ENCODE assay signal across 17 cellular contexts in genomic region chr14:69270795-69271708, GRCh38. TPM values are rescaled to one million over a fixed set of nuclear protein-coding genes. Genes with fewer than 3 reads are reported as not detected.
DNase-seq lines count a peak whose midpoint lies in the region; TF ChIP-seq lines count a peak whose summit lies in the region.
"Had no signal": no experiment of that assay in that cellular context is flagged by ENCODE, and none has a peak within 500 bp of the region (broad histone marks: within the 10 kb centered on the region; RNA-seq: fewer than 3 reads in every experiment).

No MANE protein-coding gene starts in this region.

- H3K14ac ChIP-seq in neuronal stem cell (ENCODE audit: low read length): no peak overlapping the region

- no CpG with 5 or more reads among the region's 21 CpGs for WGBS in neuronal stem cell (ENCODE audit: extremely low coverage in 2 of 2, insufficient read length in 2 of 2, insufficient replicate concordance in 1 of 2), 2 donors
- 83 to 88% (median 86%) methylated on average over 21 of the region's 21 CpGs for whole genome bisulfite sequencing in stomach, 5 donors

- no peak overlapping the region for H4K91ac ChIP-seq in neuronal stem cell (ENCODE audit: low read depth, low read length, poor library complexity)

- peak overlapping the region; percentile 47 for H3K23ac ChIP-seq in neuronal stem cell (ENCODE audit: low read depth, low read length, poor library complexity)

- no peak overlapping the region for H4K8ac ChIP-seq in neuronal stem cell (ENCODE audit: low read depth, low read length)

- H3K4me1 ChIP-seq in HEK293 (ENCODE audit: control insufficient read depth, insufficient read depth, low read length) (no peaks in the 10 kb centered on the region), SJCRH30 (peaks cover 2% of the 10 kb centered on the region; the same call in 1 of the 2 replicates), neuronal stem cell (ENCODE audit: control insufficient read depth in 2 of 2, insufficient read depth in 1 of 2, low read depth in 1 of 2, low read length in 2 of 2) (peaks cover 0 to 5% of the 10 kb centered on the region in 2 donors), stomach (no peaks in the 10 kb centered on the region)
- H3K4me1 ChIP-seq: gastrocnemius medialis, testis had no signal

- no peak overlapping the region for H2AFZ ChIP-seq in neuronal stem cell (ENCODE audit: low read length)
- H2AFZ ChIP-seq: PC-9 had no signal

- H3K4me2 ChIP-seq in neuronal stem cell (ENCODE audit: insufficient read depth, low read length, poor library complexity, severe bottlenecking): no peak overlapping the region
- H3K4me2 ChIP-seq: PC-9 had no signal

- H3K9me3 ChIP-seq in HEK293 (ENCODE audit: control insufficient read depth, insufficient read depth, low read depth, low read length) (no peaks in the 10 kb centered on the region), SJCRH30 (replicated peaks) (0 out of 2 replicates have a peak, but pooled peaks cover 3% of the 10 kb centered on the region), neuronal stem cell (replicated peaks in 1 of 2; ENCODE audit: control insufficient read depth in 2 of 2, insufficient read depth in 1 of 2, low read depth in 1 of 2, low read length in 2 of 2) (peaks cover 0 to 5% of the 10 kb centered on the region in 2 donors), stomach (no peaks in the 10 kb centered on the region)
- H3K9me3 ChIP-seq: gastrocnemius medialis, ovary, testis had no signal

- no peak for TF ChIP-seq EP300 in stomach (IDR thresholded peaks at IDR 0.05)

- no peak overlapping the region for H3K9ac ChIP-seq in neuronal stem cell (ENCODE audit: low read depth, low read length, poor library complexity)

- H2BK15ac ChIP-seq in neuronal stem cell (ENCODE audit: low read length): no peak overlapping the region

- H2BK120ac ChIP-seq in neuronal stem cell (ENCODE audit: low read depth, low read length): no peak overlapping the region

- H2BK5ac ChIP-seq in neuronal stem cell (ENCODE audit: low read length): no peak overlapping the region

- peak; percentile 35 to 42 for DNase-seq in SJCRH30
- peak; percentile 25 for DNase-seq in fibroblast of peridontal ligament (ENCODE audit: extremely low read depth)
- no peak for DNase-seq in neuronal stem cell (ENCODE audit: low spot score)
- no peak for DNase-seq in stomach
- no peak for DNase-seq in epidermal melanocyte (ENCODE audit: insufficient read length, low spot score)
- DNase-seq in kidney glomerular epithelial cell (lab: John Stamatoyannopoulos, UW): no peak
- DNase-seq in activated CD4-positive, alpha-beta T cell treated with anti-CD3 and anti-CD28 coated beads for 4 hours: no peak
- DNase-seq: activated CD4-positive, alpha-beta T cell treated with anti-CD3 and anti-CD28 coated beads, Interleukin-2, amount 10 ng/mL, durations not matched to agents 7 days and 5 days; activated naive CD4-positive, alpha-beta T cell treated with anti-CD3 and anti-CD28 coated beads for 36 hours; gastrocnemius medialis; NCI-H1417; NCI-H2171; NCI-H774; ovary; PC-9; testis had no signal

- peak overlapping the region; percentile 25 for H2AK5ac ChIP-seq in neuronal stem cell (ENCODE audit: low read depth, low read length)

- intact Hi-C loops in stomach (cut with DNase I; ENCODE audit: low total_unique reads): no loop called here

- no peak overlapping the region for H3K4ac ChIP-seq in neuronal stem cell (ENCODE audit: low read length)

- H3K27ac ChIP-seq in HEK293 (ENCODE audit: extremely low read depth, low read depth, low read length): no peak overlapping the region
- H3K27ac ChIP-seq in SJCRH30: no peak overlapping the region
- H3K27ac ChIP-seq in neuronal stem cell (replicated peaks; ENCODE audit: low read length): no peak overlapping the region
- no peak overlapping the region for H3K27ac ChIP-seq in stomach
- H3K27ac ChIP-seq: gastrocnemius medialis, ovary, PC-9, testis had no signal

- H2BK12ac ChIP-seq in neuronal stem cell (ENCODE audit: low read length): no peak overlapping the region

- H3K79me1 ChIP-seq in neuronal stem cell (ENCODE audit: low read depth, low read length): peaks cover 2% of the 10 kb centered on the region

- CTCF ChIA-PET in HEK293 (lab: Yijun Ruan, JAX): no interaction called here

- TF ChIP-seq POLR2A in stomach (IDR thresholded peaks at IDR 0.05): no peak

- H3K27me3 ChIP-seq in SJCRH30 (no peaks in the 10 kb centered on the region), neuronal stem cell (ENCODE audit: control insufficient read depth in 3 of 3, insufficient read depth in 3 of 3, low read depth in 1 of 3, low read length in 3 of 3) (no peaks in the 10 kb centered on the region), stomach (peaks cover 0 to 7% (median 4%) of the 10 kb centered on the region in 3 donors)
- H3K27me3 ChIP-seq: gastrocnemius medialis, ovary, testis had no signal

- POLR2A ChIA-PET in HEK293 (lab: Yijun Ruan, JAX): no interaction called here

- H3K36me3 ChIP-seq in HEK293 (ENCODE audit: control insufficient read depth in 2 of 2, insufficient read depth in 1 of 2, low read length in 2 of 2) (peaks cover 0 to 5% of the 10 kb centered on the region in 2 experiments; a peak in 1 of 3 replicates), SJCRH30 (no peaks in the 10 kb centered on the region), neuronal stem cell (replicated peaks in 1 of 2; ENCODE audit: control insufficient read depth in 2 of 2, insufficient read depth in 2 of 2, low read length in 2 of 2) (no peaks in the 10 kb centered on the region), stomach (no peaks in the 10 kb centered on the region)
- H3K36me3 ChIP-seq: gastrocnemius medialis, ovary had no signal

- H3K18ac ChIP-seq in neuronal stem cell (ENCODE audit: low read length): peak overlapping the region; percentile 12

- no peak for TF ChIP-seq CTCF in HEK293 (tag by site-specific recombination; IDR thresholded peaks at IDR 0.05)
- TF ChIP-seq CTCF in stomach (IDR thresholded peaks at IDR 0.05): no peak

- no peak overlapping the region for H3K4me3 ChIP-seq in HEK293 (ENCODE audit: low read depth, low read length)
- H3K4me3 ChIP-seq in SJCRH30: no peak overlapping the region
- peak overlapping the region in 1 of 2 donors; percentile 14 for H3K4me3 ChIP-seq in neuronal stem cell (ENCODE audit: low read length in 2 of 2)
- H3K4me3 ChIP-seq in stomach: no peak overlapping the region
- H3K4me3 ChIP-seq: gastrocnemius medialis, ovary, PC-9, testis had no signal

TF ChIP-seq in HEK293, 187 proteins besides CTCF, POLR2A, EP300 and RAD21:
- TF ChIP-seq ZNF76 (tag by site-specific recombination; IDR thresholded peaks at IDR 0.05; ENCODE audit: borderline replicate concordance, low read depth) (no peak), YY2 (tag by site-specific recombination; IDR thresholded peaks at IDR 0.05) (no peak), ZBTB17 (tag by site-specific recombination; IDR thresholded peaks at IDR 0.05) (peak; percentile 20; the same call in 1 of the 2 replicates), ZNF549 (tag by site-specific recombination; IDR thresholded peaks at IDR 0.05) (no peak), ZFHX2 (tag by site-specific recombination; conservative IDR thresholded peaks at IDR 0.05) (no peak), ZNF10 (tag by site-specific recombination; IDR thresholded peaks at IDR 0.05) (no peak), ZNF529 (tag by site-specific recombination; IDR thresholded peaks at IDR 0.05; ENCODE audit: insufficient replicate concordance) (no peak), SCRT2 (tag by site-specific recombination; IDR thresholded peaks at IDR 0.05) (0 out of 2 replicates have a peak, but pooled peaks have one; percentile 33), ZIC2 (tag by site-specific recombination; IDR thresholded peaks at IDR 0.05) (peak; percentile 20; the same call in 1 of the 2 replicates)

RNA-seq across cellular contexts. Expression of gene GALNT16, which starts 11.1 kb away (rescaled TPM):
- total RNA-seq in SJCRH30 (2014; rRNA removed; shearing (Covaris generic)): 6.8 and 8.6 TPM in 2 replicates
- 17.1 TPM for polyA plus RNA-seq in neuronal stem cell (2013, experiment 1 of 2)
- polyA plus RNA-seq in neuronal stem cell (2013, experiment 2 of 2): 17.4 TPM
- 1 to 10 TPM in 2 of 5 donors, under 1 TPM in 2, not detected in 1; 0.58 to 2.2 (median 1.2) TPM for total RNA-seq in stomach
- 1 to 10 TPM in 2 of 3 donors, under 1 TPM in 1; 0.53 to 2.0 (median 1.6) TPM for polyA plus RNA-seq in stomach
- total RNA-seq: activated CD4-positive, alpha-beta T cell treated with anti-CD3 and anti-CD28 coated beads, Interleukin-2, amount 10 ng/mL, durations not matched to agents 7 days and 5 days had no signal

Comparison
In these comparisons a context has a peak if more than half of its experiments do, and no peak if none do; other contexts are left out.
1. DNase-seq: peak in SJCRH30 (2 of 2) and fibroblast of peridontal ligament (single experiment); none in neuronal stem cell (single experiment), stomach (single experiment), epidermal melanocyte (single experiment), kidney glomerular epithelial cell (single experiment) and activated CD4-positive, alpha-beta T cell treated with anti-CD3 and anti-CD28 coated beads for 4 hours (0 of 2).